In genomic region chr16:53054670-53055485, GRCh38 we compare ENCODE assay signal across 8 cellular contexts. TPM values are rescaled to one million over a fixed set of nuclear protein-coding genes. Genes with fewer than 3 reads are reported as not detected.
DNase-seq lines count a peak whose midpoint lies in the region; ATAC-seq, FAIRE-seq and TF ChIP-seq lines count a peak whose summit lies in the region.

A gene with protein sequence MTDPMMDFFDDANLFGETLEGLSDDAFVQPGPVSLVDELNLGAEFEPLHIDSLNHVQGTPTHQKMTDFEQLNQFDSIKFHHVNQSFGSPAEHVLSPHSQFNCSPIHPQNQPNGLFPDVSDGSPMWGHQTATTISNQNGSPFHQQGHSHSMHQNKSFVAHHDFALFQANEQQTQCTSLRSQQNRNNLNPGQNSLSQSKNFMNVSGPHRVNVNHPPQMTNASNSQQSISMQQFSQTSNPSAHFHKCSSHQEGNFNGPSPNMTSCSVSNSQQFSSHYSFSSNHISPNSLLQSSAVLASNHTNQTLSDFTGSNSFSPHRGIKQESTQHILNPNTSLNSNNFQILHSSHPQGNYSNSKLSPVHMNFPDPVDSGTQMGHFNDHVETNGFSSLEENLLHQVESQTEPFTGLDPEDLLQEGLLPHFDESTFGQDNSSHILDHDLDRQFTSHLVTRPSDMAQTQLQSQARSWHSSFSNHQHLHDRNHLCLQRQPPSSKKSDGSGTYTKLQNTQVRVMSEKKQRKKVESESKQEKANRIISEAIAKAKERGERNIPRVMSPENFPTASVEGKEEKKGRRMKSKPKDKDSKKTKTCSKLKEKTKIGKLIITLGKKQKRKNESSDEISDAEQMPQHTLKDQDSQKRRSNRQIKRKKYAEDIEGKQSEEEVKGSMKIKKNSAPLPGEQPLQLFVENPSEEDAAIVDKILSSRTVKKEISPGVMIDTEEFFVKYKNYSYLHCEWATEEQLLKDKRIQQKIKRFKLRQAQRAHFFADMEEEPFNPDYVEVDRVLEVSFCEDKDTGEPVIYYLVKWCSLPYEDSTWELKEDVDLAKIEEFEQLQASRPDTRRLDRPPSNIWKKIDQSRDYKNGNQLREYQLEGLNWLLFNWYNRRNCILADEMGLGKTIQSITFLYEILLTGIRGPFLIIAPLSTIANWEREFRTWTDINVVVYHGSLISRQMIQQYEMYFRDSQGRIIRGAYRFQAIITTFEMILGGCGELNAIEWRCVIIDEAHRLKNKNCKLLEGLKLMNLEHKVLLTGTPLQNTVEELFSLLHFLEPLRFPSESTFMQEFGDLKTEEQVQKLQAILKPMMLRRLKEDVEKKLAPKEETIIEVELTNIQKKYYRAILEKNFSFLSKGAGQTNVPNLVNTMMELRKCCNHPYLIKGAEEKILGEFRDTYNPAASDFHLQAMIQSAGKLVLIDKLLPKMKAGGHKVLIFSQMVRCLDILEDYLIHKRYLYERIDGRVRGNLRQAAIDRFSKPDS (N-terminal part only) (plus strand): TSS chr16:53054991. CDS start chr16:53156090, 101,099 bp downstream.

- peaks cover 26% of the 10 kb centered on the region for H3K4me1 ChIP-seq in astrocyte (ENCODE audit: insufficient read depth, low read length)

- H3K4me3 ChIP-seq in astrocyte (ENCODE audit: insufficient read depth, low read depth, low read length): peak within 1 kb of the TSS; percentile 65

- H3K4me1 Mint-ChIP-seq in astrocyte (ENCODE audit: low read depth, unreplicated experiment): peaks cover 13% of the 10 kb centered on the region

- ATAC-seq in GM18505 (IDR thresholded peaks at IDR 0.05; ENCODE audit: unreplicated experiment) (peak; percentile 82), HG02970 (IDR thresholded peaks at IDR 0.05; ENCODE audit: low FRiP score, unreplicated experiment) (peak; percentile 68)

- no peaks in the 10 kb centered on the region for H3K27me3 ChIP-seq in astrocyte (ENCODE audit: insufficient read depth, low read length)

- no peaks in the 10 kb centered on the region for H3K9me3 Mint-ChIP-seq in astrocyte (ENCODE audit: unreplicated experiment)

- no peak for FAIRE-seq in astrocyte (lab: Jason Lieb, UNC)

- peak within 1 kb of the TSS; percentile 83 for H3K9ac ChIP-seq in astrocyte (ENCODE audit: low read length)

- H3K36me3 Mint-ChIP-seq in astrocyte (ENCODE audit: low read depth, unreplicated experiment): peaks cover 4% of the 10 kb centered on the region

- peaks cover 9% of the 10 kb centered on the region for H4K20me1 ChIP-seq in astrocyte (ENCODE audit: insufficient read depth, low read length)

- H3K27me3 Mint-ChIP-seq in astrocyte (ENCODE audit: low read depth, unreplicated experiment): no peaks in the 10 kb centered on the region

- no peaks in the 10 kb centered on the region for H3K9me3 ChIP-seq in astrocyte (ENCODE audit: insufficient read depth, low read depth, low read length)

- no peaks in the 10 kb centered on the region for H3K36me3 ChIP-seq in astrocyte (ENCODE audit: insufficient read depth, low read length)

- peak within 1 kb of the TSS; percentile 83 for H3K4me2 ChIP-seq in astrocyte (ENCODE audit: low read length)

- H2AFZ ChIP-seq in astrocyte (ENCODE audit: low read depth, low read length): peak within 1 kb of the TSS; percentile 90

- peak within 1 kb of the TSS; percentile 96 for H3K27ac Mint-ChIP-seq in astrocyte (ENCODE audit: unreplicated experiment)

- peak within 1 kb of the TSS; percentile 89 for H3K4me3 Mint-ChIP-seq in astrocyte (ENCODE audit: unreplicated experiment)

- peak; percentile 42 for TF ChIP-seq POLR2A in GM18505 (IDR thresholded peaks at IDR 0.05; ENCODE audit: borderline replicate concordance, extremely low read depth, insufficient read depth, insufficient read length)

- peak; percentile 44 to 64 for DNase-seq in NCI-H1930 (lab: John Stamatoyannopoulos, UW)
- DNase-seq in T-helper 22 cell (ENCODE audit: low read depth): peak; percentile 34
- DNase-seq in astrocyte (ENCODE audit: low read depth): peak; percentile 58
- DNase-seq in hepatic stellate cell (ENCODE audit: low spot score): peak; percentile 85
- DNase-seq in retina: peak; percentile 98
- no peak for DNase-seq in cortex of kidney (lab: John Stamatoyannopoulos, UW)

- TF ChIP-seq CTCF in astrocyte (IDR thresholded peaks at IDR 0.05; ENCODE audit: insufficient read depth, low read depth, low read length): peak; percentile 77

- H3K79me2 ChIP-seq in astrocyte (ENCODE audit: insufficient read depth, low read length): peaks cover 33% of the 10 kb centered on the region

- H3K27ac ChIP-seq in astrocyte (ENCODE audit: low read depth, low read length): peak within 1 kb of the TSS; percentile 79

RNA-seq across cellular contexts. Expression of the gene that starts here (rescaled TPM):
- 67.2 and 77.4 TPM in 2 replicates for total RNA-seq in astrocyte
